ENCODE assay signal across 8 cellular contexts in the genomic region with DNA sequence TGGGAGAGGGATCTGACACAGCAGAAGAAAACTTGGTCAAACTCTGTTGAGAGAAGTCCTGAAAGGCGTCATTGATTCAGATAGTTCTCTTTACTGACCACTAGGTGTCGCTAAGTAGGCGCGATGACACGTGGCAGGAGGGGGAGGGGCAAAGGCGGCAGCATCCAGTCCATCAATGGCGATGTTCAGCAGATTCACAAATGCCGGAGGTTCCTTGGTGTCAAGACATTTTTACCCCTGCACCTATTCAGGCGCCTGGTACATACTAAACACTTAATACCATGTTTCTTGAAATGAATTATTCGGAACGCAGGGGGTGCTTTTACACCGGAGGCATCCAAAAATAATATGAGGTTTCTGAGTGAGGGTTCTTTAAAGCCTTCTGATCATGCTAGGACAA. TPM values are rescaled to one million over a fixed set of nuclear protein-coding genes. Genes with fewer than 3 reads are reported as not detected.
DNase-seq lines count a peak whose midpoint lies in the region; ATAC-seq lines count a peak whose summit lies in the region.

No MANE protein-coding gene starts in this region.

- in situ Hi-C loops in SK-MEL-5 (cut with HindIII; ENCODE audit: low pct_unique_long_range_greater_than_20kb, low sequenced_read_pairs) = no loop called here

- peak; percentile 74 for DNase-seq in DMS53 treated with DMSO at 0.1 percent for 48 hours (lab: John Stamatoyannopoulos, UW; ENCODE audit: unreplicated experiment)
- peak; percentile 72 for DNase-seq in LoVo (ENCODE audit: low spot score)
- DNase-seq in SK-MEL-5 (ENCODE audit: low read depth, low spot score) = peak; percentile 89
- DNase-seq in activated gamma-delta T cell (lab: John Stamatoyannopoulos, UW) = peak; percentile 19
- peak in 40 of 42 donors; percentile 19 to 81 (median 60) for DNase-seq in head of caudate nucleus
- DNase-seq in posterior vena cava (ENCODE audit: low spot score) = peak; percentile 95
- DNase-seq in aorta = peak; percentile 85 to 90

- 23 to 31% methylated on average over 12 of the region's 12 CpGs for WGBS in aorta, 2 donors

- H3K36me3 ChIP-seq in aorta (ENCODE audit: control insufficient read depth in 1 of 2, insufficient read depth in 2 of 2, low read length in 1 of 2) = no peaks in the 10 kb centered on the region

- no peak overlapping the region for H3K27ac ChIP-seq in aorta (ENCODE audit: low read depth in 1 of 2, low read length in 2 of 2)

- no peaks in the 10 kb centered on the region for H3K9me3 ChIP-seq in aorta (ENCODE audit: control insufficient read depth, low read length)

- ATAC-seq in GM21786 (IDR thresholded peaks at IDR 0.05; ENCODE audit: unreplicated experiment) (peak; percentile 36), aorta (ENCODE audit: low FRiP score) (peak; percentile 79)

- H3K4me1 ChIP-seq in aorta (ENCODE audit: control insufficient read depth in 1 of 2, insufficient read depth in 2 of 2, low read length in 2 of 2) = no peaks in the 10 kb centered on the region

- intact Hi-C loops in head of caudate nucleus (cut with DNase I) = loop anchor here (5.0 kb wide), 1 partner anchor 80 kb away; no protein-coding TSS in a partner anchor
- intact Hi-C loops in posterior vena cava (cut with DNase I) = loop anchor here (5.0 kb wide), 3 partner anchors 75 to 1950 kb away; no protein-coding TSS in a partner anchor
- intact Hi-C loops in aorta (cut with DNase I) = loop anchor here (2.0 to 5.0 kb wide), 2 partner anchors 79 to 80 kb away; no protein-coding TSS in a partner anchor

- H3K4me3 ChIP-seq in aorta (ENCODE audit: low read length in 2 of 2) = no peak overlapping the region

- H3K27me3 ChIP-seq in aorta (ENCODE audit: control insufficient read depth in 1 of 2, insufficient read depth in 2 of 2, low read length in 1 of 2) = no peaks in the 10 kb centered on the region

RNA-seq across cellular contexts. Expression of gene PLEK, which starts 3.0 kb away (rescaled TPM):
- total RNA-seq in SK-MEL-5 (2014; rRNA removed; shearing (Covaris generic)) = not detected in 2 replicates
- polyA plus RNA-seq in SK-MEL-5 (2015; cell fraction: cytosol; rRNA removed) = 0.03 TPM in 1 of 2 replicates, not detected in the other
- 1.6 TPM in 1 of 2 replicates, not detected in the other for polyA plus RNA-seq in SK-MEL-5 (2015; cell fraction: nucleus; rRNA removed)
- total RNA-seq in posterior vena cava (10 to 100 TPM; 10.8 to 22.7 TPM), aorta (10 to 100 TPM; 14.6 to 32.9 TPM)
- 10 to 100 TPM in 1 of 2 donors, 1 to 10 TPM in 1; 3.3 to 12.3 TPM for polyA plus RNA-seq in aorta

RNA-seq across cellular contexts. Expression of gene CNRIP1, which starts 42.3 kb away (rescaled TPM):
- total RNA-seq in SK-MEL-5 (2014; rRNA removed; shearing (Covaris generic)) = 28.4 and 34.9 TPM in 2 replicates
- 42.9 and 53.3 TPM in 2 replicates for polyA plus RNA-seq in SK-MEL-5 (2015; cell fraction: cytosol; rRNA removed)
- polyA plus RNA-seq in SK-MEL-5 (2015; cell fraction: nucleus; rRNA removed) = 19.9 and 30.2 TPM in 2 replicates
- 10 to 100 TPM; 27.6 to 32.2 TPM for total RNA-seq in posterior vena cava
- 10 to 100 TPM; 31.7 to 40.7 TPM for total RNA-seq in aorta
- polyA plus RNA-seq in aorta = 10 to 100 TPM; 24.8 to 28.2 TPM

Comparison
In these comparisons a context has a peak if more than half of its experiments do, and no peak if none do; other contexts are left out.
1. DNase-seq: peak in every context shown above with its lines; median percentile 95 in posterior vena cava; 89 in SK-MEL-5; 88 in aorta; 74 in DMS53 treated with DMSO at 0.1 percent for 48 hours; 72 in LoVo; 60 in head of caudate nucleus; 19 in activated gamma-delta T cell.
2. RNA of gene PLEK, which starts 3.0 kb away (total RNA-seq): 14.6 to 32.9 TPM in aorta and 10.8 to 22.7 TPM in posterior vena cava; not detected in SK-MEL-5; every median in the first group is over 10 times any median in the second.